In the genomic region with DNA sequence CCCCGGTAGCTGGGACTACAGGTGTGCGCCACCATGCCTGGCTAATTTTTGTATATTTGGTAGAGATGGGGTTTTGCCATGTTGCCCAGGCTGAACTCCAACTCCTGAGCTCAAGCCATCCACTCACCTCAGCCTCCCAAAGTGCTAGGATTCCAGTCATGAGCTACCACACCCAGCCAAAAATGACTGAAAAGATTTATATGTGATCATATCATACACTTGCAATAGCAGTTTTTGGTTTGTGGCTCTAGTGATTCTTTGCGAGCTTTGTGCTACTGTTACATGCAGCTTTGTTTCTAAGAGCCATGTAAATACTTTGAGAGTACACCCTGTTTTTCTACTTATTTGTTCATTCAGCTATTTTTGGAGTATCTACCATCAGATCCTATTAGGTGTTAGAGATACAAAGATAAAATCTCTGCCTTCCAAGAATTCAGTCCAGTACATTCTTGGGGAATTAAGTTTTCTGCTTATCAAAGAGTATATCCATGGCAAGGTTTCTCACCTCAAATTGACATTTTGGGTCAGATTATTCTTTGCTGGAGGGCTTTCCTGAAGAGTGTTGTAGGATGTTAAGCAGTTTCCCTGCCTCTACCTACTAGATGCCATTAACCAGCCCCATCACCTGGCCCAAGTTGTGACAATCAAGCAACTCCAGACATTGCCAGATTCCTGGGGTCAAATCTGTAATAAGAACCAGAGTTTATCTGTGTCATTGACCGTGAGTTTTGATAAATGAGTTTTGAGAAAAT, we compare ENCODE assay signal across 15 cellular contexts. TPM values are rescaled to one million over a fixed set of nuclear protein-coding genes. Genes with fewer than 3 reads are reported as not detected.
A peak's percentile ranks its signal among the peaks of the same experiment; 100 is the strongest.
DNase-seq lines count a peak whose midpoint lies in the region; ATAC-seq and TF ChIP-seq lines count a peak whose summit lies in the region.
"Had no signal": no experiment of that assay in that cellular context is flagged by ENCODE, and none has a peak within 500 bp of the region (broad histone marks: within the 10 kb centered on the region; RNA-seq: fewer than 3 reads in every experiment).

No MANE protein-coding gene starts in this region.

- peak overlapping the region; percentile 53 for H3K27ac Mint-ChIP-seq in dendritic cell treated with granulocyte-macrophage colony-stimulating factor and Interleukin-4, amounts not matched to agents 40 ng/mL and 50 ng/mL, for 4 days
- H3K27ac Mint-ChIP-seq in activated CD4-positive, alpha-beta memory T cell treated with anti-CD3 and anti-CD28 coated beads for 36 hours = no peak overlapping the region
- H3K27ac Mint-ChIP-seq: activated CD8-positive, alpha-beta T cell treated with anti-CD3 and anti-CD28 coated beads for 36 hours; activated T-helper 1 cell treated with anti-CD3 and anti-CD28 coated beads, Interleukin-12 subunit alpha, Interleukin-12 subunit beta, Interleukin-2, Interleukin-4 antibody, amounts not matched to agents 30 ng/mL and 10 ng/mL and 1 ng/mL, durations not matched to agents 14 hours and 24 hours and 36 hours had no signal

- TF ChIP-seq POLR2A in vagina (IDR thresholded peaks at IDR 0.05) = no peak

- peak overlapping the region; percentile 61 for H3K4me3 Mint-ChIP-seq in dendritic cell treated with granulocyte-macrophage colony-stimulating factor and Interleukin-4, amounts not matched to agents 40 ng/mL and 50 ng/mL, for 4 days
- no peak overlapping the region for H3K4me3 Mint-ChIP-seq in activated CD4-positive, alpha-beta memory T cell treated with anti-CD3 and anti-CD28 coated beads for 36 hours
- H3K4me3 Mint-ChIP-seq: activated CD8-positive, alpha-beta T cell treated with anti-CD3 and anti-CD28 coated beads for 36 hours; activated T-helper 1 cell treated with anti-CD3 and anti-CD28 coated beads, Interleukin-12 subunit alpha, Interleukin-12 subunit beta, Interleukin-2, Interleukin-4 antibody, amounts not matched to agents 30 ng/mL and 10 ng/mL and 1 ng/mL, durations not matched to agents 14 hours and 24 hours and 36 hours had no signal

- no peaks in the 10 kb centered on the region for H3K9me3 ChIP-seq in right atrium auricular region
- H3K9me3 ChIP-seq in neutrophil = no peaks in the 10 kb centered on the region
- H3K9me3 ChIP-seq in vagina = no peaks in the 10 kb centered on the region
- H3K9me3 ChIP-seq: ovary had no signal

- ATAC-seq in Right ventricle myocardium inferior (no peak), HG03457 (IDR thresholded peaks at IDR 0.05; ENCODE audit: unreplicated experiment) (no peak)
- ATAC-seq: activated CD8-positive, alpha-beta T cell treated with anti-CD3 and anti-CD28 coated beads for 36 hours had no signal

- H3K36me3 ChIP-seq in right atrium auricular region (peaks cover 24% of the 10 kb centered on the region), neutrophil (peaks cover 45% of the 10 kb centered on the region), vagina (peaks cover 0 to 20% of the 10 kb centered on the region in 2 donors)
- H3K36me3 ChIP-seq: ovary had no signal

- H3K4me3 ChIP-seq in right atrium auricular region = no peak overlapping the region
- H3K4me3 ChIP-seq in neutrophil (ENCODE audit: low read depth in 1 of 2, low read length in 1 of 2) = peak overlapping the region; percentile 53 to 55
- H3K4me3 ChIP-seq in vagina = no peak overlapping the region
- H3K4me3 ChIP-seq: PC-9 had no signal

- CTCF ChIA-PET in activated CD4-positive, alpha-beta memory T cell treated with anti-CD3 and anti-CD28 coated beads for 36 hours (lab: Charles Lee) = no interaction called here

- TF ChIP-seq CTCF in right atrium auricular region (IDR thresholded peaks at IDR 0.05) (no peak), neutrophil (IDR thresholded peaks at IDR 0.05) (no peak), vagina (IDR thresholded peaks at IDR 0.05) (no peak)

- DNase-seq in right atrium auricular region (ENCODE audit: low spot score) (no peak), Right ventricle myocardium inferior (ENCODE audit: missing footprints) (no peak), vagina (ENCODE audit: extremely low spot score in 2 of 2) (no peak), SHP77 treated with DMSO at 0.1 percent for 48 hours (lab: John Stamatoyannopoulos, UW) (no peak)
- no peak for DNase-seq in activated CD4-positive, alpha-beta memory T cell treated with anti-CD3 and anti-CD28 coated beads for 36 hours
- DNase-seq: activated CD8-positive, alpha-beta T cell treated with anti-CD3 and anti-CD28 coated beads for 36 hours; COR-L47; NCI-H1694 treated with DMSO at 0.1 percent for 48 hours; NCI-H524; ovary had no signal

- H3K27me3 ChIP-seq in right atrium auricular region = no peaks in the 10 kb centered on the region
- H3K27me3 ChIP-seq in neutrophil = no peaks in the 10 kb centered on the region
- no peaks in the 10 kb centered on the region for H3K27me3 ChIP-seq in vagina
- H3K27me3 ChIP-seq: ovary had no signal

- H3K27ac ChIP-seq in right atrium auricular region (peak overlapping the region; percentile 25 to 54), neutrophil (peak overlapping the region; percentile 86), vagina (peak overlapping the region; percentile 63)
- H3K27ac ChIP-seq: PC-9 had no signal

- intact Hi-C loops in Right ventricle myocardium inferior (cut with DNase I) (no loop called here), vagina (cut with DNase I) (no loop called here)
- intact Hi-C loops in dendritic cell treated with granulocyte-macrophage colony-stimulating factor and Interleukin-4, amounts not matched to agents 40 ng/mL and 50 ng/mL, for 4 days (cut with micrococcal nuclease) = no loop called here
- intact Hi-C loops in activated CD4-positive, alpha-beta memory T cell treated with anti-CD3 and anti-CD28 coated beads for 36 hours (cut with micrococcal nuclease) = no loop called here

- POLR2A ChIA-PET in activated CD4-positive, alpha-beta memory T cell treated with anti-CD3 and anti-CD28 coated beads for 36 hours (lab: Charles Lee) = no interaction called here

- H3K9me3 Mint-ChIP-seq in dendritic cell treated with granulocyte-macrophage colony-stimulating factor and Interleukin-4, amounts not matched to agents 40 ng/mL and 50 ng/mL, for 4 days = no peaks in the 10 kb centered on the region
- no peaks in the 10 kb centered on the region for H3K9me3 Mint-ChIP-seq in activated CD4-positive, alpha-beta memory T cell treated with anti-CD3 and anti-CD28 coated beads for 36 hours
- H3K9me3 Mint-ChIP-seq: activated CD8-positive, alpha-beta T cell treated with anti-CD3 and anti-CD28 coated beads for 36 hours; activated T-helper 1 cell treated with anti-CD3 and anti-CD28 coated beads, Interleukin-12 subunit alpha, Interleukin-12 subunit beta, Interleukin-2, Interleukin-4 antibody, amounts not matched to agents 30 ng/mL and 10 ng/mL and 1 ng/mL, durations not matched to agents 14 hours and 24 hours and 36 hours had no signal

- H3K4me1 ChIP-seq in right atrium auricular region (peaks cover 0 to 32% of the 10 kb centered on the region in 2 donors), neutrophil (ENCODE audit: control insufficient read depth in 1 of 2, insufficient read depth in 1 of 2, low read depth in 1 of 2, low read length in 1 of 2) (peaks cover 27 to 29% of the 10 kb centered on the region in 2 experiments), vagina (peaks cover 7% of the 10 kb centered on the region)

- peaks cover 37% of the 10 kb centered on the region for H3K4me1 Mint-ChIP-seq in dendritic cell treated with granulocyte-macrophage colony-stimulating factor and Interleukin-4, amounts not matched to agents 40 ng/mL and 50 ng/mL, for 4 days (ENCODE audit: low read depth)
- no peaks in the 10 kb centered on the region for H3K4me1 Mint-ChIP-seq in activated CD4-positive, alpha-beta memory T cell treated with anti-CD3 and anti-CD28 coated beads for 36 hours (ENCODE audit: low read depth)

- H3K36me3 Mint-ChIP-seq in dendritic cell treated with granulocyte-macrophage colony-stimulating factor and Interleukin-4, amounts not matched to agents 40 ng/mL and 50 ng/mL, for 4 days (ENCODE audit: low read depth) = peaks cover 68% of the 10 kb centered on the region
- peaks cover 12% of the 10 kb centered on the region for H3K36me3 Mint-ChIP-seq in activated CD4-positive, alpha-beta memory T cell treated with anti-CD3 and anti-CD28 coated beads for 36 hours

- H3K27me3 Mint-ChIP-seq in dendritic cell treated with granulocyte-macrophage colony-stimulating factor and Interleukin-4, amounts not matched to agents 40 ng/mL and 50 ng/mL, for 4 days = no peaks in the 10 kb centered on the region
- H3K27me3 Mint-ChIP-seq in activated CD4-positive, alpha-beta memory T cell treated with anti-CD3 and anti-CD28 coated beads for 36 hours = no peaks in the 10 kb centered on the region
- H3K27me3 Mint-ChIP-seq: activated CD8-positive, alpha-beta T cell treated with anti-CD3 and anti-CD28 coated beads for 36 hours had no signal

RNA-seq across cellular contexts. Expression of a gene that starts 15.0 kb away (rescaled TPM):
- total RNA-seq in right atrium auricular region (10 to 100 TPM; 37.3 to 38.1 TPM), Right ventricle myocardium inferior (23.5 TPM), vagina (60.9 TPM)
- 10 to 100 TPM; 43.1 to 46.8 TPM for total RNA-seq in activated CD4-positive, alpha-beta memory T cell treated with anti-CD3 and anti-CD28 coated beads for 36 hours

RNA-seq across cellular contexts. Expression of a gene that starts 19.5 kb away (rescaled TPM):
- total RNA-seq in right atrium auricular region (100 to 1,000 TPM; 332 to 619 TPM), Right ventricle myocardium inferior (457 TPM), vagina (38.1 TPM)
- total RNA-seq in activated CD4-positive, alpha-beta memory T cell treated with anti-CD3 and anti-CD28 coated beads for 36 hours = 10 to 100 TPM; 47.1 to 48.0 TPM

RNA-seq across cellular contexts. Expression of a gene that starts 38.2 kb away (rescaled TPM):
- total RNA-seq in right atrium auricular region = 10 to 100 TPM in 1 of 2 donors, 1 to 10 TPM in 1; 6.7 to 12.4 TPM
- 15.1 TPM for total RNA-seq in Right ventricle myocardium inferior
- total RNA-seq in vagina = 25.3 TPM
- 10 to 100 TPM; 15.7 to 17.2 TPM for total RNA-seq in activated CD4-positive, alpha-beta memory T cell treated with anti-CD3 and anti-CD28 coated beads for 36 hours

RNA-seq across cellular contexts. Expression of a gene that starts 38.2 kb away (rescaled TPM):
- total RNA-seq in right atrium auricular region (10 to 100 TPM; 21.5 to 23.0 TPM), Right ventricle myocardium inferior (11.7 TPM), vagina (25.8 TPM)
- 10 to 100 TPM; 44.9 to 45.1 TPM for total RNA-seq in activated CD4-positive, alpha-beta memory T cell treated with anti-CD3 and anti-CD28 coated beads for 36 hours

Comparison
In these comparisons a context has a peak if more than half of its experiments do, and no peak if none do; other contexts are left out.
1. H3K4me3 ChIP-seq: peak in neutrophil (2 of 2); none in right atrium auricular region (0 of 2) and vagina (0 of 2).
2. Peak in every context shown above with its lines, with median percentiles within 50 percentile points of each other: H3K27ac ChIP-seq.